In the genomic region with DNA sequence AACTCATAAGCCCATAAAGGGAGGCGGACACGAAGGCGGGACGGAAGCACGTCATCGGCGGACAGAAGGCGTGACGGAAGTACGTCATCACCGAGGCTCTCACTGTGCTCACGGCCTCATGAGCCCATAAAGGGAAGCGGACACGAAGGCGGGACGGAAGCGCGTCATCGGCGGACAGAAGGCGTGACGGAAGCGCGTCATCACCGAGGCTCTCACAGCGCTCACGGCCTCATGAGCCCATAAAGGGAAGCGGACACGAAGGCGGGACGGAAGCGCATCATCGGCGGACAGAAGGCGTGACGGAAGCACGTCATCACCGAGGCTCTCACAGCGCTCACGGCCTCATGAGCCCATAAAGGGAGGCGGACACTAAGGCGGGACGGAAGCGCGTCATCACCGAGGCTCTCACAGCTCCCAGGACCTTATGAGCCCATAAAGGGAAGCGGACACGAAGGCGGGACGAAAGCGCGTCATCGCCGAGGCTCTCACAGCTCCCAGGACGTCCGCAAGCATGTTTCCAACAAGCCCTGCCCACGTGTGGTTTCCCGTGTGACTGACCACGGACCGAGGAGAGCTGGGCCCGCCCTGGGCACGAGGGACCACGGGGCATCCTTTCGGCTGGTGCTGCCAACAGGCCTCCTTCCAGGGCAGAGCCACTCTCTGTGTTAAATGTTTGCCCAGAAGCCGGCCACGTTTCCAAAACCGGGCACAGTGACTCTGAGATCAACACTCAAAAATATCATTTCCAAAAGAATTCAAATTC, we compare ENCODE assay signal across 18 cellular contexts.
"Had no signal": no experiment of that assay in that cellular context is flagged by ENCODE, and none has a peak within 500 bp of the region (broad histone marks: within the 10 kb centered on the region; RNA-seq: fewer than 3 reads in every experiment).

No MANE protein-coding gene starts in this region.

- DNase-seq: cerebellar nuclear complex; colonic mucosa; effector CD4-positive, alpha-beta T cell; hippocampal formation; kidney glomerular epithelial cell; mammary epithelial cell; naive thymus-derived CD4-positive, alpha-beta T cell; nucleus accumbens; ovary; stimulated activated CD4-positive, alpha-beta T cell treated with anti-CD3 and anti-CD28 coated beads, Interleukin-4, amount 100 ng/mL, for 1 hour; stimulated activated CD8-positive, alpha-beta memory T cell treated with anti-CD3 and anti-CD28 coated beads, Interleukin-4, amount 100 ng/mL, for 48 hours; transverse colon had no signal

- H3K9me3 Mint-ChIP-seq: stimulated activated effector memory CD8-positive, alpha-beta T cell treated with anti-CD3 and anti-CD28 coated beads, Interleukin-12 subunit alpha, Interleukin-12 subunit beta, amount 100 ng/mL, for 72 hours; stimulated activated naive CD8-positive, alpha-beta T cell treated with anti-CD3 and anti-CD28 coated beads, Interleukin-15, Interleukin-2, amounts not matched to agents 100 ng/mL and 50 ng/mL, for 24 hours had no signal

- H3K27ac Mint-ChIP-seq: naive thymus-derived CD4-positive, alpha-beta T cell; progenitor cell of endocrine pancreas; stimulated activated effector memory CD8-positive, alpha-beta T cell treated with anti-CD3 and anti-CD28 coated beads, Interleukin-12 subunit alpha, Interleukin-12 subunit beta, amount 100 ng/mL, for 72 hours; stimulated activated naive CD8-positive, alpha-beta T cell treated with anti-CD3 and anti-CD28 coated beads, Interleukin-15, Interleukin-2, amounts not matched to agents 100 ng/mL and 50 ng/mL, for 24 hours had no signal

- H3K36me3 Mint-ChIP-seq: naive thymus-derived CD4-positive, alpha-beta T cell; stimulated activated effector memory CD8-positive, alpha-beta T cell treated with anti-CD3 and anti-CD28 coated beads, Interleukin-12 subunit alpha, Interleukin-12 subunit beta, amount 100 ng/mL, for 72 hours had no signal

- ATAC-seq: esophagus mucosa; heart left ventricle; naive thymus-derived CD4-positive, alpha-beta T cell; right cardiac atrium; stimulated activated effector memory CD8-positive, alpha-beta T cell treated with anti-CD3 and anti-CD28 coated beads, Interleukin-12 subunit alpha, Interleukin-12 subunit beta, amount 100 ng/mL, for 72 hours had no signal

- H3K4me1 Mint-ChIP-seq: naive thymus-derived CD4-positive, alpha-beta T cell; stimulated activated effector memory CD8-positive, alpha-beta T cell treated with anti-CD3 and anti-CD28 coated beads, Interleukin-12 subunit alpha, Interleukin-12 subunit beta, amount 100 ng/mL, for 72 hours had no signal

- H3K4me3 Mint-ChIP-seq: naive thymus-derived CD4-positive, alpha-beta T cell; stimulated activated effector memory CD8-positive, alpha-beta T cell treated with anti-CD3 and anti-CD28 coated beads, Interleukin-12 subunit alpha, Interleukin-12 subunit beta, amount 100 ng/mL, for 72 hours; stimulated activated naive CD8-positive, alpha-beta T cell treated with anti-CD3 and anti-CD28 coated beads, Interleukin-15, Interleukin-2, amounts not matched to agents 100 ng/mL and 50 ng/mL, for 24 hours had no signal

- H3K27me3 Mint-ChIP-seq: naive thymus-derived CD4-positive, alpha-beta T cell; stimulated activated naive CD8-positive, alpha-beta T cell treated with anti-CD3 and anti-CD28 coated beads, Interleukin-15, Interleukin-2, amounts not matched to agents 100 ng/mL and 50 ng/mL, for 24 hours had no signal
